In genomic region chr11:203056-203944, GRCh38 we compare ENCODE assay signal across 15 cellular contexts. TPM values are rescaled to one million over a fixed set of nuclear protein-coding genes. Genes with fewer than 3 reads are reported as not detected.
DNase-seq lines count a peak whose midpoint lies in the region; ATAC-seq and TF ChIP-seq lines count a peak whose summit lies in the region.
"Had no signal": no experiment of that assay in that cellular context is flagged by ENCODE, and none has a peak within 500 bp of the region (broad histone marks: within the 10 kb centered on the region; RNA-seq: fewer than 3 reads in every experiment).

No MANE protein-coding gene starts in this region.

- no peak overlapping the region for H3K27ac ChIP-seq in CD4-positive, CD25-positive, alpha-beta regulatory T cell (ENCODE audit: insufficient read depth, low read length, poor library complexity, severe bottlenecking)
- no peak overlapping the region for H3K27ac ChIP-seq in GM23338 (ENCODE audit: low read depth)
- H3K27ac ChIP-seq: C4-2B had no signal

- peaks cover 4% of the 10 kb centered on the region for H3K27me3 Mint-ChIP-seq in CD4-positive, CD25-positive, alpha-beta regulatory T cell
- H3K27me3 Mint-ChIP-seq in GM23338 (ENCODE audit: insufficient read depth, low read depth, poor library complexity): peaks cover 18% of the 10 kb centered on the region
- H3K27me3 Mint-ChIP-seq in naive thymus-derived CD8-positive, alpha-beta T cell: no peaks in the 10 kb centered on the region

- peak overlapping the region; percentile 41 to 97 (median 66) for H3K4me3 Mint-ChIP-seq in CD4-positive, CD25-positive, alpha-beta regulatory T cell
- H3K4me3 Mint-ChIP-seq in GM23338: no peak overlapping the region
- peak overlapping the region in 5 of 10 donors; percentile 31 to 78 (median 55) for H3K4me3 Mint-ChIP-seq in naive thymus-derived CD8-positive, alpha-beta T cell

- H3K9ac ChIP-seq in adipocyte (ENCODE audit: low read length): peak overlapping the region; percentile 43

- no peak for DNase-seq in CD4-positive, CD25-positive, alpha-beta regulatory T cell
- no peak for DNase-seq in GM23338 (ENCODE audit: low spot score)
- DNase-seq in adipocyte (ENCODE audit: low read depth): no peak
- peak in 1 of 10 donors; percentile 9 for DNase-seq in naive thymus-derived CD8-positive, alpha-beta T cell
- no peak for DNase-seq in kidney tubule cell (ENCODE audit: low spot score)
- DNase-seq in NOMO-1 (lab: John Stamatoyannopoulos, UW; ENCODE audit: unreplicated experiment in 2 of 2): no peak
- no peak for DNase-seq in nucleus accumbens (lab: John Stamatoyannopoulos, UW)
- DNase-seq: hippocampal formation; MG63; stimulated activated CD4-positive, alpha-beta T cell treated with anti-CD3 and anti-CD28 coated beads, Interleukin-2, amount 100 ng/mL, for 48 hours; SW 1271 had no signal

- no peaks in the 10 kb centered on the region for H3K9me2 ChIP-seq in GM23338 (ENCODE audit: insufficient read depth)

- ATAC-seq in CD4-positive, CD25-positive, alpha-beta regulatory T cell (ENCODE audit: low read depth in 2 of 2): no peak
- no peak for ATAC-seq in GM23338
- no peak for ATAC-seq in naive thymus-derived CD8-positive, alpha-beta T cell
- no peak for ATAC-seq in GM21717 (IDR thresholded peaks at IDR 0.05; ENCODE audit: unreplicated experiment)

- no peaks in the 10 kb centered on the region for H3K9me3 ChIP-seq in CD4-positive, CD25-positive, alpha-beta regulatory T cell (ENCODE audit: control insufficient read depth in 2 of 2, low read length in 2 of 2)
- no peaks in the 10 kb centered on the region for H3K9me3 ChIP-seq in adipocyte (ENCODE audit: control insufficient read depth, low read length)
- H3K9me3 ChIP-seq: MG63 had no signal

- H3K27ac Mint-ChIP-seq in CD4-positive, CD25-positive, alpha-beta regulatory T cell: peak overlapping the region; percentile 52 to 67 (median 67)
- no peak overlapping the region for H3K27ac Mint-ChIP-seq in GM23338
- H3K27ac Mint-ChIP-seq in naive thymus-derived CD8-positive, alpha-beta T cell: peak overlapping the region in 9 of 10 donors; percentile 56 to 94 (median 89)

- H3K79me2 ChIP-seq in GM23338 (replicated peaks; ENCODE audit: insufficient read depth): peaks cover 16% of the 10 kb centered on the region

- POLR2A ChIA-PET in naive thymus-derived CD8-positive, alpha-beta T cell (lab: Charles Lee): interaction anchor here (1.2 kb wide), 1 partner anchor 58 kb away, joined by 4 read pairs; no protein-coding TSS in a partner anchor

- H3K36me3 Mint-ChIP-seq in CD4-positive, CD25-positive, alpha-beta regulatory T cell: peaks cover 18% of the 10 kb centered on the region
- peaks cover 21% of the 10 kb centered on the region for H3K36me3 Mint-ChIP-seq in GM23338 (ENCODE audit: low read depth)
- peaks cover 0 to 17% (median 0%) of the 10 kb centered on the region in 3 donors for H3K36me3 Mint-ChIP-seq in naive thymus-derived CD8-positive, alpha-beta T cell

- peaks cover 0 to 59% (median 33%) of the 10 kb centered on the region in 4 donors for H3K4me1 Mint-ChIP-seq in CD4-positive, CD25-positive, alpha-beta regulatory T cell
- H3K4me1 Mint-ChIP-seq in GM23338: peaks cover 4% of the 10 kb centered on the region; the same call in 1 of the 3 replicates
- H3K4me1 Mint-ChIP-seq in naive thymus-derived CD8-positive, alpha-beta T cell: peaks cover 26 to 58% (median 56%) of the 10 kb centered on the region in 4 donors

- H3K36me3 ChIP-seq in CD4-positive, CD25-positive, alpha-beta regulatory T cell (ENCODE audit: control insufficient read depth, insufficient read depth, low read length): peaks cover 32% of the 10 kb centered on the region
- H3K36me3 ChIP-seq in GM23338 (ENCODE audit: insufficient read depth): no peaks in the 10 kb centered on the region
- H3K36me3 ChIP-seq in adipocyte (ENCODE audit: control insufficient read depth, insufficient read depth, low read length, severe bottlenecking): peaks cover 32% of the 10 kb centered on the region

- H3K4me1 ChIP-seq in CD4-positive, CD25-positive, alpha-beta regulatory T cell (ENCODE audit: control insufficient read depth, insufficient read depth, low read length, poor library complexity, severe bottlenecking): peaks cover 50% of the 10 kb centered on the region
- H3K4me1 ChIP-seq in GM23338 (ENCODE audit: insufficient read depth) (peaks cover 5% of the 10 kb centered on the region; the same call in 1 of the 2 replicates), adipocyte (ENCODE audit: control insufficient read depth, insufficient read depth, low read length) (peaks cover 30% of the 10 kb centered on the region)

- H2AFZ ChIP-seq in GM23338: no peak overlapping the region

- no peaks in the 10 kb centered on the region for H3K27me3 ChIP-seq in CD4-positive, CD25-positive, alpha-beta regulatory T cell (ENCODE audit: control insufficient read depth, insufficient read depth, low read length)
- H3K27me3 ChIP-seq in GM23338 (ENCODE audit: insufficient read depth) (no peaks in the 10 kb centered on the region), adipocyte (replicated peaks; ENCODE audit: control insufficient read depth, insufficient read depth, low read length) (no peaks in the 10 kb centered on the region)
- H3K27me3 ChIP-seq: MG63 had no signal

- no peak overlapping the region for H3K4me3 ChIP-seq in CD4-positive, CD25-positive, alpha-beta regulatory T cell (ENCODE audit: low read depth, low read length)
- H3K4me3 ChIP-seq in GM23338: no peak overlapping the region
- no peak overlapping the region for H3K4me3 ChIP-seq in adipocyte (ENCODE audit: low read length)
- H3K4me3 ChIP-seq: MG63 had no signal

- no peak for TF ChIP-seq CTCF in GM23338 (conservative IDR thresholded peaks at IDR 0.05; ENCODE audit: low read depth in 2 of 2)

- H4K20me1 ChIP-seq in GM23338 (replicated peaks; ENCODE audit: insufficient read depth): peaks cover 4% of the 10 kb centered on the region; the same call in 1 of the 2 replicates

- peaks cover 9% of the 10 kb centered on the region for H3F3A ChIP-seq in GM23338 (replicated peaks; ENCODE audit: low read depth)

- H3K9me3 Mint-ChIP-seq in CD4-positive, CD25-positive, alpha-beta regulatory T cell: peaks cover 0 to 1% (median 0%) of the 10 kb centered on the region in 7 donors
- H3K9me3 Mint-ChIP-seq in GM23338: no peaks in the 10 kb centered on the region; the same call in 2 of the 3 replicates
- no peaks in the 10 kb centered on the region for H3K9me3 Mint-ChIP-seq in naive thymus-derived CD8-positive, alpha-beta T cell

- no peak overlapping the region for H3K4me2 ChIP-seq in GM23338

TF ChIP-seq in GM23338, 12 proteins besides CTCF, POLR2A, EP300 and RAD21 (continues in another document):
- TF ChIP-seq JUNB (IDR thresholded peaks at IDR 0.05; ENCODE audit: unreplicated experiment) (no peak), CREB1 (CRISPR knock-in tag; IDR thresholded peaks at IDR 0.05; ENCODE audit: low read depth) (no peak)

RNA-seq across cellular contexts. Expression of gene BET1L, which starts 3.9 kb away (rescaled TPM):
- total RNA-seq in CD4-positive, CD25-positive, alpha-beta regulatory T cell: 66.4 TPM
- polyA plus RNA-seq in CD4-positive, CD25-positive, alpha-beta regulatory T cell: 10 to 100 TPM; 58.2 to 84.4 (median 64.6) TPM
- 19.5 and 20.5 TPM in 2 replicates for total RNA-seq in GM23338 (2014; rRNA removed; shearing (Covaris generic))
- 15.2 and 22.8 TPM in 2 replicates for polyA plus RNA-seq in GM23338 (2016; fragmentation: Nextera tagmentation; extraction: Ambion mirVana)
- total RNA-seq in naive thymus-derived CD8-positive, alpha-beta T cell: 100 to 1,000 TPM; 110 to 122 TPM
- 10 to 100 TPM; 24.0 to 75.2 (median 59.2) TPM for polyA plus RNA-seq in naive thymus-derived CD8-positive, alpha-beta T cell

RNA-seq across cellular contexts. Expression of gene RIC8A, which starts 4.2 kb away (rescaled TPM):
- total RNA-seq in CD4-positive, CD25-positive, alpha-beta regulatory T cell: 135 TPM
- 10 to 100 TPM; 74.1 to 89.7 (median 78.6) TPM for polyA plus RNA-seq in CD4-positive, CD25-positive, alpha-beta regulatory T cell
- total RNA-seq in GM23338 (2014; rRNA removed; shearing (Covaris generic)): 65.5 and 81.3 TPM in 2 replicates
- polyA plus RNA-seq in GM23338 (2016; fragmentation: Nextera tagmentation; extraction: Ambion mirVana): 23.6 and 27.3 TPM in 2 replicates
- total RNA-seq in naive thymus-derived CD8-positive, alpha-beta T cell: 10 to 100 TPM; 92.7 to 93.4 TPM
- 10 to 100 TPM; 68.6 to 93.1 (median 76.7) TPM for polyA plus RNA-seq in naive thymus-derived CD8-positive, alpha-beta T cell

RNA-seq across cellular contexts. Expression of gene SCGB1C1, which starts 10.4 kb away (rescaled TPM):
- total RNA-seq in CD4-positive, CD25-positive, alpha-beta regulatory T cell: not detected
- polyA plus RNA-seq in CD4-positive, CD25-positive, alpha-beta regulatory T cell: not detected
- total RNA-seq in GM23338 (2014; rRNA removed; shearing (Covaris generic)): not detected in 2 replicates
- polyA plus RNA-seq in GM23338 (2016; fragmentation: Nextera tagmentation; extraction: Ambion mirVana): not detected in 2 replicates
- not detected for total RNA-seq in naive thymus-derived CD8-positive, alpha-beta T cell
- polyA plus RNA-seq in naive thymus-derived CD8-positive, alpha-beta T cell: not detected
- total RNA-seq: endothelial cell of umbilical vein, lung microvascular endothelial cell had no signal
- polyA plus RNA-seq: endothelial cell of umbilical vein had no signal

RNA-seq across cellular contexts. Expression of gene SIRT3, which starts 32.8 kb away (rescaled TPM):
- total RNA-seq in CD4-positive, CD25-positive, alpha-beta regulatory T cell: 14.2 TPM
- 10 to 100 TPM in 2 of 4 donors, 1 to 10 TPM in 2; 6.9 to 12.4 (median 10.3) TPM for polyA plus RNA-seq in CD4-positive, CD25-positive, alpha-beta regulatory T cell
- total RNA-seq in GM23338 (2014; rRNA removed; shearing (Covaris generic)): 5.2 and 7.0 TPM in 2 replicates
- 8.9 and 11.4 TPM in 2 replicates for polyA plus RNA-seq in GM23338 (2016; fragmentation: Nextera tagmentation; extraction: Ambion mirVana)
- total RNA-seq in naive thymus-derived CD8-positive, alpha-beta T cell: 10 to 100 TPM; 33.6 to 33.7 TPM
- 10 to 100 TPM in 2 of 3 donors, 1 to 10 TPM in 1; 6.5 to 14.6 (median 10.9) TPM for polyA plus RNA-seq in naive thymus-derived CD8-positive, alpha-beta T cell

RNA-seq across cellular contexts. Expression of gene PSMD13, which starts 33.5 kb away (rescaled TPM):
- 99.6 TPM for total RNA-seq in CD4-positive, CD25-positive, alpha-beta regulatory T cell
- polyA plus RNA-seq in CD4-positive, CD25-positive, alpha-beta regulatory T cell: 100 to 1,000 TPM; 223 to 276 (median 261) TPM
- total RNA-seq in GM23338 (2014; rRNA removed; shearing (Covaris generic)): 99.9 and 111 TPM in 2 replicates
- 114 and 116 TPM in 2 replicates for polyA plus RNA-seq in GM23338 (2016; fragmentation: Nextera tagmentation; extraction: Ambion mirVana)
- total RNA-seq in naive thymus-derived CD8-positive, alpha-beta T cell: 10 to 100 TPM; 94.4 to 99.0 TPM
- 100 to 1,000 TPM; 196 to 223 (median 208) TPM for polyA plus RNA-seq in naive thymus-derived CD8-positive, alpha-beta T cell
